In the genomic region with DNA sequence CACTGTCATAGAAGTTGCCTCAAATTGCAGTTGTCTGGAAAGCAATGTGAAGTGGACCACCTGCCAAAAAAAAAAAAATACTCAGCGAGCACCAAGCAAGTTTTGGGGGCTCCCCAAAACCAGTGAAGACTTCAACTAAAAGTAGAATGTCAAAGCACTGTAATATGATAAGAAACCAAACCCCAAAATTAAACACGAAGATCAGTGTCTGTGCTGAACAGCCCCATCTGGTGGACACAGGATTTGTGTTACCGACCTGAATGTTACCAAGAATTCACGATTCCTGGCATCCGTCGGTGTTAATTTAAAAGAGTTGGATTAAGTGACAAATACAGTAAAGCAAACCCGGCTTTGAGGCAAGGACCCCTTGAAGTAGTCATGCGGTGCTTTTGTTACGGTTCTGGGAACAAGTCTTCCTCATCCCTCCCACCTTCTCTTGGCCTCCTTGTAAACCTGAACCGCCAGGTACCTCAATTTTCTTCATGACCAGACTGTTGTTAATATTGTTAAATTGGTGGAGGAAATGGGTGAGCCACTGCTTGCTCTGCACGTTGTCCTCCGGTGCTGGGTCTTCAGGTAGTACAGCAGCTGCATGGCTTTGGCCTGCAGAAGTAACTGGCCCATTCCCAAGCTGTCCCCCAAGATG, we compare ENCODE assay signal across 8 cellular contexts. TPM values are rescaled to one million over a fixed set of nuclear protein-coding genes. Genes with fewer than 3 reads are reported as not detected.
A peak's percentile ranks its signal among the peaks of the same experiment; 100 is the strongest.
DNase-seq lines count a peak whose midpoint lies in the region; ATAC-seq and TF ChIP-seq lines count a peak whose summit lies in the region.

No MANE protein-coding gene starts in this region.

- H3F3A ChIP-seq in GM23248 (ENCODE audit: insufficient read depth), result no peaks in the 10 kb centered on the region

- no peaks in the 10 kb centered on the region for H3K9me2 ChIP-seq in GM23248 (ENCODE audit: insufficient read depth)

- H4K20me1 ChIP-seq in GM23248 (ENCODE audit: insufficient read depth), result no peaks in the 10 kb centered on the region

- no peak overlapping the region for H3K9ac ChIP-seq in GM23248

- H3K4me1 ChIP-seq in GM23248 (ENCODE audit: insufficient read depth) (no peaks in the 10 kb centered on the region), prostate gland (replicated peaks) (no peaks in the 10 kb centered on the region)

- DNase-seq in AML-193 (lab: John Stamatoyannopoulos, UW) (peak; percentile 43 to 54), GM23248 (peak; percentile 78), RKO (ENCODE audit: low spot score) (peak; percentile 63), globus pallidus (ENCODE audit: low spot score) (peak; percentile 42), prostate gland (ENCODE audit: low spot score) (peak; percentile 69), NCI-H526 treated with DMSO at 0.1 percent for 48 hours (lab: John Stamatoyannopoulos, UW) (no peak)
- peak; percentile 28 for DNase-seq in activated gamma-delta T cell treated with anti-CD3 and anti-CD28 coated beads, Interleukin-2, amount 50 U/mL, for 16 hours (ENCODE audit: low read depth)

- TF ChIP-seq POLR2A in prostate gland (IDR thresholded peaks at IDR 0.05), result no peak

- no peak overlapping the region for H3K4me2 ChIP-seq in GM23248 (ENCODE audit: unreplicated experiment)

- WGBS in GM23248 (ENCODE audit: low coverage in 1 of 2, low lambda C conversion rate in 2 of 2, missing lambda C conversion rate in 2 of 2), 2 experiments, result 18 to 19% methylated on average over 12 of the region's 12 CpGs
- 26% methylated on average over 12 of the region's 12 CpGs for WGBS in prostate gland

- intact Hi-C loops in prostate gland (cut with DNase I), result no loop called here

- ATAC-seq in HG02981 (IDR thresholded peaks at IDR 0.05; ENCODE audit: unreplicated experiment), result no peak

- H3K27me3 ChIP-seq in GM23248 (replicated peaks; ENCODE audit: insufficient read depth) (peaks cover 24% of the 10 kb centered on the region), prostate gland (replicated peaks; ENCODE audit: insufficient read depth) (no peaks in the 10 kb centered on the region)

- no peak overlapping the region for H3K4me3 ChIP-seq in GM23248
- H3K4me3 ChIP-seq in prostate gland, result no peak overlapping the region

- no peaks in the 10 kb centered on the region for H3K79me2 ChIP-seq in GM23248 (ENCODE audit: insufficient read depth)

- no peaks in the 10 kb centered on the region for H3K36me3 ChIP-seq in GM23248 (ENCODE audit: low read depth)
- no peaks in the 10 kb centered on the region for H3K36me3 ChIP-seq in prostate gland

- no peaks in the 10 kb centered on the region for H3K9me3 ChIP-seq in GM23248 (ENCODE audit: low read depth)
- no peaks in the 10 kb centered on the region for H3K9me3 ChIP-seq in prostate gland

- no peak overlapping the region for H2AFZ ChIP-seq in GM23248

- in situ Hi-C loops in GM23248 (cut with MboI), result no loop called here

- H3K27ac ChIP-seq in GM23248 (no peak overlapping the region), prostate gland (no peak overlapping the region)

- peak; percentile 25 to 77 (median 72) for TF ChIP-seq CTCF in prostate gland (IDR thresholded peaks at IDR 0.05)

RNA-seq across cellular contexts. Expression of a gene that starts 31.3 kb away (rescaled TPM):
- total RNA-seq in GM23248 (2014; rRNA removed; shearing (Covaris generic)), result 80.4 and 97.6 TPM in 2 replicates
- polyA plus RNA-seq in GM23248 (2016; fragmentation: Nextera tagmentation; extraction: Ambion mirVana), result 200 and 204 TPM in 2 replicates
- total RNA-seq in prostate gland, result 10 to 100 TPM; 48.0 to 48.9 TPM

RNA-seq across cellular contexts. Expression of a gene that starts 33.7 kb away (rescaled TPM):
- total RNA-seq in GM23248 (2014; rRNA removed; shearing (Covaris generic)), result 0.38 and 1.7 TPM in 2 replicates
- 0.26 and 0.62 TPM in 2 replicates for polyA plus RNA-seq in GM23248 (2016; fragmentation: Nextera tagmentation; extraction: Ambion mirVana)
- total RNA-seq in prostate gland, result 10 to 100 TPM; 15.8 to 22.8 TPM

RNA-seq across cellular contexts. Expression of a gene that starts 57.3 kb away (rescaled TPM):
- total RNA-seq in GM23248 (2014; rRNA removed; shearing (Covaris generic)), result 23.6 and 29.2 TPM in 2 replicates
- polyA plus RNA-seq in GM23248 (2016; fragmentation: Nextera tagmentation; extraction: Ambion mirVana), result 78.6 and 83.2 TPM in 2 replicates
- total RNA-seq in prostate gland, result 10 to 100 TPM; 34.9 to 43.9 TPM

RNA-seq across cellular contexts. Expression of a gene that starts 59.9 kb away (rescaled TPM):
- 21.2 and 22.4 TPM in 2 replicates for total RNA-seq in GM23248 (2014; rRNA removed; shearing (Covaris generic))
- 8.9 and 9.2 TPM in 2 replicates for polyA plus RNA-seq in GM23248 (2016; fragmentation: Nextera tagmentation; extraction: Ambion mirVana)
- 10 to 100 TPM; 41.1 to 89.9 TPM for total RNA-seq in prostate gland
